Comparison of ENCODE assay signal across 1 cellular context in the genomic region with DNA sequence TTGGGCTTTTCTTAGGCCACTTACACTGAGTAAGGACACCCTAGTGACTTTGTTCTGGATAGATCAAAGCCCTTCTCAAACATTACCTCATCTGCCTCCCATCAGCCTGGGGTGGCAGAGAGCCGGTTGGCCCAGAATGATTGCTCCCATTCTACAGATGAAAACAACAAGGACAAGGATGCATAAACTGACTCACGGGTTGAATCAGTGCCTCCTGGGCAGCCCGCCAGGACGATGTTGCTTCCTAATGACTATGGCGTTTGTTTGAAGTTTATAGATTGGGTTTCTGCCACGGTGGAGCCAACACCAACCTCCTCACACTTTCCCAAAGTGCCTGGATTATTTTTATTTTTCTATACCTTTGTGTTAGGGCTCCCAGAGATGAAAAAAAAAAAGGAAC.
A peak's percentile ranks its signal among the peaks of the same experiment; 100 is the strongest.
TF ChIP-seq lines count a peak whose summit lies in the region.

No MANE protein-coding gene starts in this region.

TF ChIP-seq in K562, 482 proteins besides CTCF, POLR2A, EP300 and RAD21 (continued from another document):
- no peak for TF ChIP-seq NCOA2 (IDR thresholded peaks at IDR 0.05; ENCODE audit: partially characterized antibody in 2 of 2)
- TF ChIP-seq ZNF830 (CRISPR knock-in tag; IDR thresholded peaks at IDR 0.05), result no peak
- peak; percentile 88 for TF ChIP-seq BCOR (IDR thresholded peaks at IDR 0.05)
- peak; percentile 84 for TF ChIP-seq RBM25 (IDR thresholded peaks at IDR 0.05; ENCODE audit: low read depth, low read length, severe bottlenecking)
- TF ChIP-seq HDAC2 (IDR thresholded peaks at IDR 0.05), result peak; percentile 49; the same call in 1 of the 2 replicates
- TF ChIP-seq, protein P1, sequence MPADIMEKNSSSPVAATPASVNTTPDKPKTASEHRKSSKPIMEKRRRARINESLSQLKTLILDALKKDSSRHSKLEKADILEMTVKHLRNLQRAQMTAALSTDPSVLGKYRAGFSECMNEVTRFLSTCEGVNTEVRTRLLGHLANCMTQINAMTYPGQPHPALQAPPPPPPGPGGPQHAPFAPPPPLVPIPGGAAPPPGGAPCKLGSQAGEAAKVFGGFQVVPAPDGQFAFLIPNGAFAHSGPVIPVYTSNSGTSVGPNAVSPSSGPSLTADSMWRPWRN (IDR thresholded peaks at IDR 0.05; ENCODE audit: low read depth), result no peak
- TF ChIP-seq ADNP (tag; IDR thresholded peaks at IDR 0.05), result peak; percentile 64; the same call in 1 of the 2 replicates
- TF ChIP-seq HOXB6 (CRISPR knock-in tag; IDR thresholded peaks at IDR 0.05; ENCODE audit: borderline replicate concordance), result no peak
- TF ChIP-seq NFIC (IDR thresholded peaks at IDR 0.05), result peak; percentile 61
- TF ChIP-seq MEIS2 (IDR thresholded peaks at IDR 0.05; ENCODE audit: partially characterized antibody), result no peak
- 0 out of 2 replicates have a peak, but pooled peaks have one; percentile 50 for TF ChIP-seq CBX1 (IDR thresholded peaks at IDR 0.05; ENCODE audit: low read depth)
- peak; percentile 53 to 79 for TF ChIP-seq KDM1A (IDR thresholded peaks at IDR 0.05)
- peak in 1 of 2 experiments; percentile 58; a peak in 2 of 4 replicates for TF ChIP-seq RCOR1 (IDR thresholded peaks at IDR 0.05; ENCODE audit: borderline replicate concordance in 1 of 2, low read depth in 2 of 2, low read length in 2 of 2)
- TF ChIP-seq, protein P2, sequence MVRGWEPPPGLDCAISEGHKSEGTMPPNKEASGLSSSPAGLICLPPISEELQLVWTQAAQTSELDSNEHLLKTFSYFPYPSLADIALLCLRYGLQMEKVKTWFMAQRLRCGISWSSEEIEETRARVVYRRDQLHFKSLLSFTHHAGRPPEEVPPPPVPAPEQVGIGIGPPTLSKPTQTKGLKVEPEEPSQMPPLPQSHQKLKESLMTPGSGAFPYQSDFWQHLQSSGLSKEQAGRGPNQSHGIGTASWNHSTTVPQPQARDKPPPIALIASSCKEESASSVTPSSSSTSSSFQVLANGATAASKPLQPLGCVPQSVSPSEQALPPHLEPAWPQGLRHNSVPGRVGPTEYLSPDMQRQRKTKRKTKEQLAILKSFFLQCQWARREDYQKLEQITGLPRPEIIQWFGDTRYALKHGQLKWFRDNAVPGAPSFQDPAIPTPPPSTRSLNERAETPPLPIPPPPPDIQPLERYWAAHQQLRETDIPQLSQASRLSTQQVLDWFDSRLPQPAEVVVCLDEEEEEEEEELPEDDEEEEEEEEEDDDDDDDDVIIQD (CRISPR knock-in tag; IDR thresholded peaks at IDR 0.05), result no peak
